Comparison of ENCODE assay signal across 2 cellular contexts in the genomic region with DNA sequence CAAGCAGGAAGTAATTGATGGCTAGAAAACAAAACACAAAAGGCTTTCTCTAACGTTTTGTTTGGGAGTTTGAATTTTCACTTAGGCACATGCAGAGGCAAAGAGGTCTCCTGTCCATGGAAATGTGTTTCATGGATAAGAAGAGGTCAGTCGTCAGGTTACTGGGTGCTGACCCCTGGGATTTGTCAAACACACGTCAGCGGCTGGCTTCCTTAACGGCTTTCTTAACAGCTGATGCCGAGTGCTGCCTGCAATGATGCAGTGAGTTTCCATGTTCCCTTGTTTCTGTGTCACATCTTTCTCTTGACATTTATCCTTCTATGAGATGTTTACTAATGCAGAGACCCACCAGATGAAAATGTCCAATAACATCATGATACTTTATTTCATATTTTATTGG.
TF ChIP-seq lines count a peak whose summit lies in the region.

No MANE protein-coding gene starts in this region.

TF ChIP-seq in IMR-90, 13 proteins besides CTCF, POLR2A, EP300 and RAD21:
- TF ChIP-seq SMC3 (IDR thresholded peaks at IDR 0.05; ENCODE audit: low read depth, low read length): no peak
- TF ChIP-seq FOS (IDR thresholded peaks at IDR 0.05; ENCODE audit: low read depth, low read length): no peak
- no peak for TF ChIP-seq MXI1 (IDR thresholded peaks at IDR 0.05; ENCODE audit: borderline replicate concordance, low read depth, low read length)
- no peak for TF ChIP-seq BHLHE40 (IDR thresholded peaks at IDR 0.05; ENCODE audit: low read depth, low read length)
- TF ChIP-seq, protein P1, sequence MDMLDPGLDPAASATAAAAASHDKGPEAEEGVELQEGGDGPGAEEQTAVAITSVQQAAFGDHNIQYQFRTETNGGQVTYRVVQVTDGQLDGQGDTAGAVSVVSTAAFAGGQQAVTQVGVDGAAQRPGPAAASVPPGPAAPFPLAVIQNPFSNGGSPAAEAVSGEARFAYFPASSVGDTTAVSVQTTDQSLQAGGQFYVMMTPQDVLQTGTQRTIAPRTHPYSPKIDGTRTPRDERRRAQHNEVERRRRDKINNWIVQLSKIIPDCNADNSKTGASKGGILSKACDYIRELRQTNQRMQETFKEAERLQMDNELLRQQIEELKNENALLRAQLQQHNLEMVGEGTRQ (IDR thresholded peaks at IDR 0.05; ENCODE audit: low read depth, low read length): no peak
- TF ChIP-seq, protein P2, sequence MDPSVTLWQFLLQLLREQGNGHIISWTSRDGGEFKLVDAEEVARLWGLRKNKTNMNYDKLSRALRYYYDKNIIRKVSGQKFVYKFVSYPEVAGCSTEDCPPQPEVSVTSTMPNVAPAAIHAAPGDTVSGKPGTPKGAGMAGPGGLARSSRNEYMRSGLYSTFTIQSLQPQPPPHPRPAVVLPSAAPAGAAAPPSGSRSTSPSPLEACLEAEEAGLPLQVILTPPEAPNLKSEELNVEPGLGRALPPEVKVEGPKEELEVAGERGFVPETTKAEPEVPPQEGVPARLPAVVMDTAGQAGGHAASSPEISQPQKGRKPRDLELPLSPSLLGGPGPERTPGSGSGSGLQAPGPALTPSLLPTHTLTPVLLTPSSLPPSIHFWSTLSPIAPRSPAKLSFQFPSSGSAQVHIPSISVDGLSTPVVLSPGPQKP (IDR thresholded peaks at IDR 0.05; ENCODE audit: borderline replicate concordance, low read depth, low read length): no peak
- no peak for TF ChIP-seq CHD1 (IDR thresholded peaks at IDR 0.05; ENCODE audit: low read depth, low read length)
- no peak for TF ChIP-seq NFE2L2 (IDR thresholded peaks at IDR 0.05; ENCODE audit: low read depth, low read length)
- no peak for TF ChIP-seq CEBPB (IDR thresholded peaks at IDR 0.05; ENCODE audit: low read depth, low read length)
- TF ChIP-seq RFX5 (IDR thresholded peaks at IDR 0.05; ENCODE audit: low read depth, low read length): no peak

TF ChIP-seq in endothelial cell of umbilical vein, 7 proteins besides CTCF, POLR2A, EP300 and RAD21:
- TF ChIP-seq FOS (IDR thresholded peaks at IDR 0.05; ENCODE audit: borderline replicate concordance, insufficient read depth, low read length) (no peak), JUN (IDR thresholded peaks at IDR 0.05; ENCODE audit: borderline replicate concordance, insufficient read depth, insufficient read length, low read depth) (no peak), GATA2 (IDR thresholded peaks at IDR 0.05; ENCODE audit: insufficient read depth, insufficient read length, low read depth, low read length) (no peak), POLR2AphosphoS5 (IDR thresholded peaks at IDR 0.05; ENCODE audit: insufficient read depth, low read depth, low read length) (no peak), EZH2 (IDR thresholded peaks at IDR 0.05; ENCODE audit: borderline replicate concordance, low read depth, low read length, severe bottlenecking) (no peak), MYC (IDR thresholded peaks at IDR 0.05; ENCODE audit: low read depth, low read length) (no peak)
- TF ChIP-seq, protein P3, sequence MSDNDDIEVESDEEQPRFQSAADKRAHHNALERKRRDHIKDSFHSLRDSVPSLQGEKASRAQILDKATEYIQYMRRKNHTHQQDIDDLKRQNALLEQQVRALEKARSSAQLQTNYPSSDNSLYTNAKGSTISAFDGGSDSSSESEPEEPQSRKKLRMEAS (IDR thresholded peaks at IDR 0.05; ENCODE audit: insufficient read depth, insufficient read length): no peak
